In genomic region chr17:39653662-39654331, GRCh38 we compare ENCODE assay signal across 1 cellular context.
TF ChIP-seq lines count a peak whose summit lies in the region.

No MANE protein-coding gene starts in this region.

TF ChIP-seq in HepG2, 621 proteins besides CTCF, POLR2A, EP300 and RAD21 (continued from another document):
- TF ChIP-seq XRCC5 (optimal IDR thresholded peaks at IDR 0.05; ENCODE audit: low read length) (peak; percentile 97), TAF15 (IDR thresholded peaks at IDR 0.05; ENCODE audit: low read depth, low read length, poor library complexity, severe bottlenecking) (no peak), ZFY (CRISPR knock-in tag; IDR thresholded peaks at IDR 0.05) (no peak), THAP9 (CRISPR knock-in tag; IDR thresholded peaks at IDR 0.05; ENCODE audit: borderline replicate concordance) (no peak), ZNF556 (CRISPR knock-in tag; IDR thresholded peaks at IDR 0.05; ENCODE audit: borderline replicate concordance) (peak; percentile 69; the same call in 1 of the 2 replicates), ZNF891 (CRISPR knock-in tag; IDR thresholded peaks at IDR 0.05) (no peak; the same call in 1 of the 2 replicates), ZFP37 (CRISPR knock-in tag; IDR thresholded peaks at IDR 0.05; ENCODE audit: borderline replicate concordance) (peak; percentile 19; the same call in 1 of the 2 replicates), ZSCAN22 (CRISPR knock-in tag; IDR thresholded peaks at IDR 0.05) (no peak), ZBTB44 (CRISPR knock-in tag; IDR thresholded peaks at IDR 0.05) (no peak), ZNF468 (CRISPR knock-in tag; IDR thresholded peaks at IDR 0.05) (no peak), ZNF432 (CRISPR knock-in tag; IDR thresholded peaks at IDR 0.05; ENCODE audit: borderline replicate concordance) (no peak), ZNF674 (CRISPR knock-in tag; IDR thresholded peaks at IDR 0.05; ENCODE audit: low read depth) (no peak), SRY (CRISPR knock-in tag; IDR thresholded peaks at IDR 0.05) (no peak), ZNF34 (CRISPR knock-in tag; IDR thresholded peaks at IDR 0.05; ENCODE audit: borderline replicate concordance) (no peak), FOXM1 (CRISPR knock-in tag; IDR thresholded peaks at IDR 0.05) (no peak), GABPB1 (CRISPR knock-in tag; IDR thresholded peaks at IDR 0.05) (no peak), ZGPAT (CRISPR knock-in tag; IDR thresholded peaks at IDR 0.05) (0 out of 2 replicates have a peak, but pooled peaks have one; percentile 23), EEA1 (CRISPR knock-in tag; IDR thresholded peaks at IDR 0.05; ENCODE audit: borderline replicate concordance) (no peak), TERF1 (CRISPR knock-in tag; IDR thresholded peaks at IDR 0.05) (no peak)
- TF ChIP-seq, protein P1, sequence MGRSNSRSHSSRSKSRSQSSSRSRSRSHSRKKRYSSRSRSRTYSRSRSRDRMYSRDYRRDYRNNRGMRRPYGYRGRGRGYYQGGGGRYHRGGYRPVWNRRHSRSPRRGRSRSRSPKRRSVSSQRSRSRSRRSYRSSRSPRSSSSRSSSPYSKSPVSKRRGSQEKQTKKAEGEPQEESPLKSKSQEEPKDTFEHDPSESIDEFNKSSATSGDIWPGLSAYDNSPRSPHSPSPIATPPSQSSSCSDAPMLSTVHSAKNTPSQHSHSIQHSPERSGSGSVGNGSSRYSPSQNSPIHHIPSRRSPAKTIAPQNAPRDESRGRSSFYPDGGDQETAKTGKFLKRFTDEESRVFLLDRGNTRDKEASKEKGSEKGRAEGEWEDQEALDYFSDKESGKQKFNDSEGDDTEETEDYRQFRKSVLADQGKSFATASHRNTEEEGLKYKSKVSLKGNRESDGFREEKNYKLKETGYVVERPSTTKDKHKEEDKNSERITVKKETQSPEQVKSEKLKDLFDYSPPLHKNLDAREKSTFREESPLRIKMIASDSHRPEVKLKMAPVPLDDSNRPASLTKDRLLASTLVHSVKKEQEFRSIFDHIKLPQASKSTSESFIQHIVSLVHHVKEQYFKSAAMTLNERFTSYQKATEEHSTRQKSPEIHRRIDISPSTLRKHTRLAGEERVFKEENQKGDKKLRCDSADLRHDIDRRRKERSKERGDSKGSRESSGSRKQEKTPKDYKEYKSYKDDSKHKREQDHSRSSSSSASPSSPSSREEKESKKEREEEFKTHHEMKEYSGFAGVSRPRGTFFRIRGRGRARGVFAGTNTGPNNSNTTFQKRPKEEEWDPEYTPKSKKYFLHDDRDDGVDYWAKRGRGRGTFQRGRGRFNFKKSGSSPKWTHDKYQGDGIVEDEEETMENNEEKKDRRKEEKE (IDR thresholded peaks at IDR 0.05), result no peak
